Comparison of ENCODE assay signal across 19 cellular contexts in the genomic region with DNA sequence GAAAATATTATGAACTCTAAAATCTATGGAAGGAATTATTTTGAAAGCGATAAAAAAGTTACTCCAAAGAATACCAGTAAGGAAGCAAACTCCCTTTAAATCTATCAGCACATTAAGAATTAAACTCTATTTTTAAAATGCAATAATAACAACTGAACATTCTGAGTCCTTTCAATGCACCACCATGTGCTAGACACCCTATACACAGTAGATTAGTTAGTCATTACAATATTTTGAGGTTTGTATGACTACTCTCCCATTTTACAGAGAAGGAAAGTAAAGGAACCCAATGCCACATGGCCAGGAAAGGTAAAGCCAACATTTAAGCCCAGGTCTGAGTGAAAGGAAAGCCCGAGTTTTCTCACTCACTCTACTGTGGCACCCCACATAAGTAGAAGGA. TPM values are rescaled to one million over a fixed set of nuclear protein-coding genes. Genes with fewer than 3 reads are reported as not detected.
DNase-seq lines count a peak whose midpoint lies in the region; ATAC-seq and TF ChIP-seq lines count a peak whose summit lies in the region.
"Had no signal": no experiment of that assay in that cellular context is flagged by ENCODE, and none has a peak within 500 bp of the region (broad histone marks: within the 10 kb centered on the region; RNA-seq: fewer than 3 reads in every experiment).

No MANE protein-coding gene starts in this region.

- no peaks in the 10 kb centered on the region for H3K9me3 ChIP-seq in left lung
- H3K9me3 ChIP-seq: adrenal gland, thyroid gland had no signal

- H3K27ac ChIP-seq in HL-60 (replicated peaks) (peak overlapping the region; percentile 13; the same call in 1 of the 2 replicates), skin epidermis (peak overlapping the region in 15 of 21 experiments; percentile 14 to 77 (median 51)), left lung (peak overlapping the region in 1 of 2 donors; percentile 86)
- H3K27ac ChIP-seq: PC-9, thyroid gland had no signal

- CTCF ChIA-PET in activated CD4-positive, alpha-beta T cell treated with anti-CD3 and anti-CD28 coated beads for 36 hours (lab: Charles Lee) = interaction anchor here (0.7 to 2.6 kb wide), 2 partner anchors 8 to 17 kb away, joined by 4 to 22 read pairs; a partner anchor contains a TSS

- H3K4me3 ChIP-seq in HL-60 (replicated peaks; ENCODE audit: insufficient read depth, low read length) = no peak overlapping the region
- no peak overlapping the region for H3K4me3 ChIP-seq in skin epidermis
- no peak overlapping the region for H3K4me3 ChIP-seq in left lung
- H3K4me3 ChIP-seq: adrenal gland, PC-9, thyroid gland had no signal

- POLR2A ChIA-PET in activated CD4-positive, alpha-beta T cell treated with anti-CD3 and anti-CD28 coated beads for 36 hours (lab: Charles Lee) = no interaction called here

- peak; percentile 46 for ATAC-seq in activated CD4-positive, alpha-beta T cell treated with anti-CD3 and anti-CD28 coated beads for 36 hours
- ATAC-seq in activated naive CD8-positive, alpha-beta T cell treated with anti-CD3 and anti-CD28 coated beads, Interleukin-2, amount 50 U/mL, for 24 hours = peak; percentile 50
- no peak for ATAC-seq in HG03442 (IDR thresholded peaks at IDR 0.05; ENCODE audit: unreplicated experiment)
- ATAC-seq in left lung = no peak

- no peaks in the 10 kb centered on the region for H3K9me3 Mint-ChIP-seq in activated CD4-positive, alpha-beta T cell treated with anti-CD3 and anti-CD28 coated beads for 36 hours (ENCODE audit: low read depth)
- no peaks in the 10 kb centered on the region for H3K9me3 Mint-ChIP-seq in activated naive CD8-positive, alpha-beta T cell treated with anti-CD3 and anti-CD28 coated beads, Interleukin-2, amount 50 U/mL, for 24 hours
- H3K9me3 Mint-ChIP-seq: mesothelial cell of epicardium had no signal

- peak overlapping the region; percentile 48 for H3K4me3 Mint-ChIP-seq in activated CD4-positive, alpha-beta T cell treated with anti-CD3 and anti-CD28 coated beads for 36 hours
- H3K4me3 Mint-ChIP-seq in activated naive CD8-positive, alpha-beta T cell treated with anti-CD3 and anti-CD28 coated beads, Interleukin-2, amount 50 U/mL, for 24 hours = peak overlapping the region; percentile 52
- H3K4me3 Mint-ChIP-seq: mesothelial cell of epicardium had no signal

- peak overlapping the region; percentile 93 for H3K27ac Mint-ChIP-seq in activated CD4-positive, alpha-beta T cell treated with anti-CD3 and anti-CD28 coated beads for 36 hours
- H3K27ac Mint-ChIP-seq in activated naive CD8-positive, alpha-beta T cell treated with anti-CD3 and anti-CD28 coated beads, Interleukin-2, amount 50 U/mL, for 24 hours = no peak overlapping the region
- H3K27ac Mint-ChIP-seq: mesothelial cell of epicardium had no signal

- peaks cover 0 to 18% of the 10 kb centered on the region in 2 donors for H3K36me3 ChIP-seq in left lung
- H3K36me3 ChIP-seq: adrenal gland, thyroid gland had no signal

- intact Hi-C loops in activated CD4-positive, alpha-beta T cell treated with anti-CD3 and anti-CD28 coated beads for 36 hours (cut with DNase I, micrococcal nuclease) = loop anchor here in 1 of 2 experiments (2.0 kb wide), 1 partner anchor 18 kb away; a partner anchor contains a TSS
- intact Hi-C loops in left lung (cut with DNase I) = loop anchor here in 1 of 2 donors (10.0 kb wide), 1 partner anchor 148 kb away; a partner anchor contains a TSS

- DNase-seq in activated CD4-positive, alpha-beta T cell treated with anti-CD3 and anti-CD28 coated beads for 36 hours = no peak
- DNase-seq in activated CD4-positive, alpha-beta T cell treated with anti-CD3 and anti-CD28 coated beads for 48 hours = no peak
- no peak for DNase-seq in HL-60 (ENCODE audit: low read depth in 1 of 2, low spot score in 1 of 2)
- no peak for DNase-seq in activated naive CD8-positive, alpha-beta T cell treated with anti-CD3 and anti-CD28 coated beads, Interleukin-2, amount 50 U/mL, for 24 hours
- no peak for DNase-seq in left lung
- DNase-seq in central memory CD4-positive, alpha-beta T cell = no peak
- DNase-seq: hypothalamus; kidney glomerular epithelial cell; MM.1S; NCI-H2029; NCI-H526 treated with DMSO at 0.1 percent for 48 hours; nucleus accumbens; PC-9; stimulated activated CD4-positive, alpha-beta T cell treated with anti-CD3 and anti-CD28 coated beads, Interleukin-4, amount 100 ng/mL, for 1 hour; thyroid gland had no signal

- TF ChIP-seq CTCF in HL-60 (IDR thresholded peaks at IDR 0.05; ENCODE audit: insufficient read depth, low read length) = no peak
- TF ChIP-seq CTCF in left lung (IDR thresholded peaks at IDR 0.05) = no peak

- peaks cover 40% of the 10 kb centered on the region for H3K4me1 Mint-ChIP-seq in activated CD4-positive, alpha-beta T cell treated with anti-CD3 and anti-CD28 coated beads for 36 hours
- peaks cover 19% of the 10 kb centered on the region for H3K4me1 Mint-ChIP-seq in activated naive CD8-positive, alpha-beta T cell treated with anti-CD3 and anti-CD28 coated beads, Interleukin-2, amount 50 U/mL, for 24 hours
- H3K4me1 Mint-ChIP-seq: mesothelial cell of epicardium had no signal

- H3K27me3 ChIP-seq in HL-60 (ENCODE audit: insufficient read depth, poor library complexity, severe bottlenecking) (no peaks in the 10 kb centered on the region), left lung (no peaks in the 10 kb centered on the region)
- H3K27me3 ChIP-seq: thyroid gland had no signal

- peaks cover 6 to 61% of the 10 kb centered on the region in 2 donors for H3K4me1 ChIP-seq in left lung
- H3K4me1 ChIP-seq: adrenal gland had no signal

- H3K36me3 Mint-ChIP-seq in activated CD4-positive, alpha-beta T cell treated with anti-CD3 and anti-CD28 coated beads for 36 hours (ENCODE audit: low read depth) = peaks cover 42% of the 10 kb centered on the region
- peaks cover 51% of the 10 kb centered on the region for H3K36me3 Mint-ChIP-seq in activated naive CD8-positive, alpha-beta T cell treated with anti-CD3 and anti-CD28 coated beads, Interleukin-2, amount 50 U/mL, for 24 hours (ENCODE audit: low read depth)
- H3K36me3 Mint-ChIP-seq: mesothelial cell of epicardium had no signal

- no peaks in the 10 kb centered on the region for H3K27me3 Mint-ChIP-seq in activated CD4-positive, alpha-beta T cell treated with anti-CD3 and anti-CD28 coated beads for 36 hours
- no peaks in the 10 kb centered on the region for H3K27me3 Mint-ChIP-seq in activated naive CD8-positive, alpha-beta T cell treated with anti-CD3 and anti-CD28 coated beads, Interleukin-2, amount 50 U/mL, for 24 hours

RNA-seq across cellular contexts. Expression of a gene that starts 17.7 kb away (rescaled TPM):
- total RNA-seq in activated CD4-positive, alpha-beta T cell treated with anti-CD3 and anti-CD28 coated beads for 36 hours = 100 to 1,000 TPM; 168 to 193 TPM
- 10 to 100 TPM; 20.4 to 47.2 TPM for total RNA-seq in left lung
- total RNA-seq: mesothelial cell of epicardium, PC-9 had no signal

RNA-seq across cellular contexts. Expression of a gene that starts 30.6 kb away (rescaled TPM):
- total RNA-seq in activated CD4-positive, alpha-beta T cell treated with anti-CD3 and anti-CD28 coated beads for 36 hours = not detected
- total RNA-seq in left lung = 1 to 10 TPM; 1.0 to 4.1 TPM
- total RNA-seq: PC-9 had no signal

RNA-seq across cellular contexts. Expression of a gene that starts 45.1 kb away (rescaled TPM):
- total RNA-seq in activated CD4-positive, alpha-beta T cell treated with anti-CD3 and anti-CD28 coated beads for 36 hours = 10 to 100 TPM; 45.9 to 53.2 TPM
- 10 to 100 TPM; 13.2 to 16.3 TPM for total RNA-seq in left lung

RNA-seq across cellular contexts. Expression of a gene that starts 54.5 kb away (rescaled TPM):
- total RNA-seq in activated CD4-positive, alpha-beta T cell treated with anti-CD3 and anti-CD28 coated beads for 36 hours = under 1 TPM; 0.26 to 0.27 TPM
- total RNA-seq in left lung = 1 to 10 TPM; 2.2 to 4.7 TPM
- total RNA-seq: PC-9 had no signal

RNA-seq across cellular contexts. Expression of a gene that starts 57.0 kb away (rescaled TPM):
- 10 to 100 TPM; 26.7 to 30.1 TPM for total RNA-seq in activated CD4-positive, alpha-beta T cell treated with anti-CD3 and anti-CD28 coated beads for 36 hours
- 100 to 1,000 TPM; 111 to 117 TPM for total RNA-seq in left lung

Comparison
In these comparisons a context has a peak if more than half of its experiments do, and no peak if none do; other contexts are left out.
1. ATAC-seq: peak in activated CD4-positive, alpha-beta T cell treated with anti-CD3 and anti-CD28 coated beads for 36 hours (single experiment) and activated naive CD8-positive, alpha-beta T cell treated with anti-CD3 and anti-CD28 coated beads, Interleukin-2, amount 50 U/mL, for 24 hours (single experiment); none in HG03442 (single experiment) and left lung (single experiment).